Comparison of ENCODE assay signal across 25 cellular contexts in the genomic region with DNA sequence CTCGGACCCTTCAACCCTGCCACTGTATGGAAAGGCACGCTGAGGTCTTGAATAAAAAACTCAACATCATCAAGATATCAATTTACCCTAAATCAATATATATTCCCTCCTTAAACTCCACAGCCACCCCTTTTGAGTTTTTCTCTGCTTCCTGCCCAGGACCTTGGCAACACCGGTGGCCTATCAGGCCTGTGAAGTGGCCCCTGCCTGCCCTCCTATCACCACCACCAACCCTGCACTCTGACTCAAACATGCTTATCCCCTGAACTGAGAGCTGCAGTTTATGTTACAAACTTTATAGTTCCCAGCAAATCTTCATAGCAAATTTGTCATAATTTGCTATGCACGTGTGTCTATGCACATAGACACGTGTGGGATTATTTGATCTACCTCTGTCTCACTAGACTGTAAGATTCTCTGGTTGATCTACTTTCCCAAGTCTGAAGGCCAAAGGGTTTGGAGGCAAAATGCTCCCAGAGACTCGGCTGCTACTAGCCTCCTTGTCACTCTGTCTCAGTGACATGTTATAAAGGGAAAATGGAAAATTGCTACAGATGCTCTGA.
"Had no signal": no experiment of that assay in that cellular context is flagged by ENCODE, and none has a peak within 500 bp of the region (broad histone marks: within the 10 kb centered on the region; RNA-seq: fewer than 3 reads in every experiment).

No MANE protein-coding gene starts in this region.

- DNase-seq: caudate nucleus; cerebellar nuclear complex; dorsolateral prefrontal cortex; effector CD4-positive, alpha-beta T cell; kidney glomerular epithelial cell; left colon; mucosa of descending colon; naive B cell; stimulated activated CD4-positive, alpha-beta T cell treated with anti-CD3 and anti-CD28 coated beads, Interleukin-12 subunit alpha, Interleukin-12 subunit beta, amount 100 ng/mL, for 4 hours; stimulated activated CD4-positive, alpha-beta T cell treated with anti-CD3 and anti-CD28 coated beads, Interleukin-1b, Interleukin-23, amount 100 ng/mL, for 48 hours; stimulated activated CD4-positive, alpha-beta T cell treated with anti-CD3 and anti-CD28 coated beads, Interleukin-4, amount 100 ng/mL, for 1 hour; stimulated activated CD8-positive, alpha-beta memory T cell treated with anti-CD3 and anti-CD28 coated beads, Interleukin-4, amount 100 ng/mL, for 48 hours; stimulated activated naive CD4-positive, alpha-beta T cell treated with Interleukin-2 at 50 U/mL for 16 hours; stomach; thyroid gland; trophoblast cell had no signal

- ATAC-seq: left colon; mucosa of descending colon; natural killer cell treated with Interleukin-12 subunit alpha and Interleukin-12 subunit beta and Interleukin-15 and Interleukin-18, amount 100 ng/mL, for 72 hours; sciatic nerve had no signal

- H3K79me2 ChIP-seq: hepatocyte, parathyroid adenoma had no signal

- H3K36me3 ChIP-seq: stomach, thyroid gland had no signal

- H3K4me3 ChIP-seq: dorsolateral prefrontal cortex, hepatocyte, lung, mucosa of descending colon, smooth muscle cell, stomach, thyroid gland had no signal

- H3K9me3 ChIP-seq: mucosa of descending colon, stomach, thyroid gland had no signal

- H2AFZ ChIP-seq: hepatocyte, parathyroid adenoma had no signal

- H3K27ac ChIP-seq: dorsolateral prefrontal cortex, hepatocyte, parathyroid adenoma, stomach, thyroid gland had no signal

- FAIRE-seq: colon, frontal cortex, islet of Langerhans had no signal

- H3K4me1 ChIP-seq: thyroid gland had no signal

- H3K27me3 ChIP-seq: dorsolateral prefrontal cortex, hepatocyte, thyroid gland had no signal

- H3K9ac ChIP-seq: parathyroid adenoma had no signal

- H3K4me2 ChIP-seq: hepatocyte, smooth muscle cell had no signal
